In the genomic region with DNA sequence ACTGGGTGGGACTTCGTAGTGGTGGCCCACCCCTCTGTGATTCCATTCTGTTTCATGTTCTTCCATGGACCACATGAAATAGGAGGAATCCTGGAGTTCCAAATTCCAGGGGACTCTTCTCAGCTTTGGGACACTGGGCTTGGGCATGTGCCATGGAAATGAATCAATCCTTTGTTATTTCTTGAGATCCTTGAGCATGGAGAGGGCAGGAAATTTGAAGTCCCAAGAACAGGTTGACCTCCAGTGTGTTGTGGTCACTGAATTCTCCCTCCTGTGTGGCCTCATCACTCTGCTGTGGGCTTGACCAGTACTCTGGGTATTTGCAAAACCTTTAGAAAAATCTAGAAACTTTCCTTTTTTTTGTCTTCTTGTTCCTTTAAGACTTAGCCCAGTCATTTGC, we compare ENCODE assay signal across 19 cellular contexts. TPM values are rescaled to one million over a fixed set of nuclear protein-coding genes. Genes with fewer than 3 reads are reported as not detected.
DNase-seq lines count a peak whose midpoint lies in the region; ATAC-seq, FAIRE-seq and TF ChIP-seq lines count a peak whose summit lies in the region.
"Had no signal": no experiment of that assay in that cellular context is flagged by ENCODE, and none has a peak within 500 bp of the region (broad histone marks: within the 10 kb centered on the region; RNA-seq: fewer than 3 reads in every experiment).

No MANE protein-coding gene starts in this region.

- H3F3A ChIP-seq in PC-3 (ENCODE audit: low read length, unreplicated experiment): no peaks in the 10 kb centered on the region

- H3K4me1 Mint-ChIP-seq in activated T-cell treated with anti-CD3 and anti-CD28 coated beads, Interleukin-2, amount 50 U/mL, for 24 hours (ENCODE audit: low read depth): peaks cover 14% of the 10 kb centered on the region

- CTCF ChIA-PET in PC-3 (lab: Charles Lee) (no interaction called here), H1 (lab: Charles Lee; ENCODE audit: partially characterized antibody) (interaction anchor here (1.9 to 7.6 kb wide), 3 partner anchors 11 to 157 kb away, joined by 7 to 69 read pairs (median 50); no protein-coding TSS in a partner anchor)

- H3K4me3 Mint-ChIP-seq in activated T-cell treated with anti-CD3 and anti-CD28 coated beads, Interleukin-2, amount 50 U/mL, for 24 hours: no peak overlapping the region

- peak overlapping the region; percentile 60 for H3K27ac Mint-ChIP-seq in activated T-cell treated with anti-CD3 and anti-CD28 coated beads, Interleukin-2, amount 50 U/mL, for 24 hours

- no peak overlapping the region for H3K9ac ChIP-seq in PC-3 (ENCODE audit: low read length)
- H3K9ac ChIP-seq in H1 (replicated peaks in 1 of 4; ENCODE audit: extremely low read depth in 1 of 4, low read depth in 3 of 4, low read length in 3 of 4): no peak overlapping the region

- TF ChIP-seq CTCF in PC-3 (conservative IDR thresholded peaks at IDR 0.05; ENCODE audit: low read depth, low read length) (no peak), H1 (IDR thresholded peaks at IDR 0.05; ENCODE audit: control extremely low read depth in 1 of 3, insufficient read depth in 1 of 3, low read depth in 1 of 3, low read length in 3 of 3) (no peak), testis (IDR thresholded peaks at IDR 0.05) (no peak), foreskin keratinocyte (conservative IDR thresholded peaks at IDR 0.05) (no peak)

- no peak overlapping the region for H4K91ac ChIP-seq in H1 (replicated peaks; ENCODE audit: insufficient read length, low read length)

- H3K18ac ChIP-seq in H1 (ENCODE audit: extremely low read depth, low read length): no peak overlapping the region

- H3K56ac ChIP-seq in H1 (replicated peaks; ENCODE audit: insufficient read length, low read depth, low read length): no peak overlapping the region

- no peak overlapping the region for H3K27ac ChIP-seq in PC-3 (ENCODE audit: low read length)
- no peak overlapping the region for H3K27ac ChIP-seq in H1 (ENCODE audit: low read depth, low read length)
- peak overlapping the region; percentile 4 to 31 for H3K27ac ChIP-seq in testis
- no peak overlapping the region for H3K27ac ChIP-seq in foreskin keratinocyte
- H3K27ac ChIP-seq: PC-9 had no signal

- intact Hi-C loops in PC-3 (cut with micrococcal nuclease): loop anchor here (10.0 kb wide), 1 partner anchor 389 kb away; no protein-coding TSS in a partner anchor
- intact Hi-C loops in testis (cut with DNase I; ENCODE audit: low total_unique reads): loop anchor here (5.0 kb wide), 1 partner anchor 157 kb away; no protein-coding TSS in a partner anchor

- no peak overlapping the region for H2BK120ac ChIP-seq in H1 (replicated peaks; ENCODE audit: low read depth, low read length)

- BruUV-seq in PC-3 (replicated peaks; lab: Mats Ljungman, UMichigan): no TSS peak

- H2BK20ac ChIP-seq in H1 (ENCODE audit: low read length): no peak overlapping the region

- H3K9me3 ChIP-seq in PC-3 (ENCODE audit: low read length) (no peaks in the 10 kb centered on the region), H1 (ENCODE audit: insufficient read depth in 2 of 2, low read depth in 1 of 2, low read length in 1 of 2) (no peaks in the 10 kb centered on the region), testis (no peaks in the 10 kb centered on the region)
- H3K9me3 ChIP-seq: BE2C had no signal

- H3K4me1 ChIP-seq in PC-3 (ENCODE audit: insufficient read depth, low read length) (peaks cover 17% of the 10 kb centered on the region), H1 (replicated peaks in 1 of 4; ENCODE audit: control insufficient read depth in 3 of 4, insufficient read depth in 4 of 4, low read length in 3 of 4) (peaks cover 8 to 19% (median 14%) of the 10 kb centered on the region in 4 experiments), testis (peaks cover 21% of the 10 kb centered on the region), foreskin keratinocyte (no peaks in the 10 kb centered on the region)

- TF ChIP-seq POLR2A in H1 (IDR thresholded peaks at IDR 0.05; ENCODE audit: control extremely low read depth in 1 of 2, low read depth in 2 of 2, low read length in 2 of 2): no peak
- TF ChIP-seq POLR2A in testis (IDR thresholded peaks at IDR 0.05): no peak

- no peaks in the 10 kb centered on the region for H3K23me2 ChIP-seq in H1 (ENCODE audit: low read depth, low read length)

- 100% methylated on average over 1 of the region's 1 CpG; no CpG with 5 or more reads in 1 of the 2 experiments for WGBS in H1 (ENCODE audit: extremely low coverage in 1 of 2, insufficient coverage in 1 of 2, insufficient read length in 1 of 2, insufficient replicate concordance in 2 of 2, low coverage in 1 of 2, low lambda C conversion rate in 2 of 2, missing lambda C conversion rate in 1 of 2), 2 experiments
- 74 to 86% methylated on average over 1 of the region's 1 CpG for WGBS in testis, 2 donors

- H2BK12ac ChIP-seq in H1 (ENCODE audit: low read depth, low read length): no peak overlapping the region

- H4K5ac ChIP-seq in H1 (ENCODE audit: insufficient read length, low read depth, low read length): no peak overlapping the region

- H3K79me2 ChIP-seq in PC-3 (ENCODE audit: low read length) (no peaks in the 10 kb centered on the region), H1 (ENCODE audit: control insufficient read depth in 1 of 2, insufficient read depth in 2 of 2, low read length in 2 of 2) (no peaks in the 10 kb centered on the region)

- TF ChIP-seq EP300 in H1 (IDR thresholded peaks at IDR 0.05; ENCODE audit: borderline replicate concordance in 1 of 2, low read depth in 2 of 2, low read length in 2 of 2): no peak

- H3K27me3 Mint-ChIP-seq in activated T-cell treated with anti-CD3 and anti-CD28 coated beads, Interleukin-2, amount 50 U/mL, for 24 hours: no peaks in the 10 kb centered on the region
- H3K27me3 Mint-ChIP-seq: CD4-positive, CD25-positive, alpha-beta regulatory T cell had no signal

- H3K79me1 ChIP-seq in H1 (ENCODE audit: low read depth, low read length): 0 out of 2 replicates have a peak, but pooled peaks cover 2% of the 10 kb centered on the region

- H2BK5ac ChIP-seq in H1 (ENCODE audit: low read depth, low read length): peak overlapping the region; percentile 26; the same call in 1 of the 2 replicates

- H3K9me3 Mint-ChIP-seq in activated T-cell treated with anti-CD3 and anti-CD28 coated beads, Interleukin-2, amount 50 U/mL, for 24 hours: no peaks in the 10 kb centered on the region
- H3K9me3 Mint-ChIP-seq: CD4-positive, CD25-positive, alpha-beta regulatory T cell had no signal

- no peak overlapping the region for H3K23ac ChIP-seq in H1 (ENCODE audit: insufficient read length)

- no peak overlapping the region for H3K4me2 ChIP-seq in PC-3 (ENCODE audit: low read length)
- no peak overlapping the region for H3K4me2 ChIP-seq in H1 (ENCODE audit: insufficient read depth in 1 of 2, low read depth in 2 of 2, low read length in 2 of 2)
- H3K4me2 ChIP-seq: PC-9 had no signal

- H3K4me3 ChIP-seq in PC-3 (ENCODE audit: low read length) (no peak overlapping the region), H1 (ENCODE audit: extremely low read depth in 1 of 4, insufficient read depth in 2 of 4, low read depth in 3 of 4, low read length in 4 of 4) (no peak overlapping the region), testis (no peak overlapping the region)
- H3K4me3 ChIP-seq: K562, PC-9 had no signal

- no peak for DNase-seq in activated T-cell treated with anti-CD3 and anti-CD28 coated beads, Interleukin-2, amount 50 U/mL, for 24 hours
- DNase-seq in activated T-cell treated with anti-CD3 and anti-CD28 coated beads, Interleukin-2, amount 50 U/mL, for 1 hour: no peak
- DNase-seq in PC-3 (peak; percentile 31), H1 (ENCODE audit: low read depth in 1 of 2, low spot score in 2 of 2) (no peak), testis (no peak), NOMO-1 treated with dmso at 0.1 percent for 144 hours (lab: John Stamatoyannopoulos, UW; ENCODE audit: unreplicated experiment) (no peak), foreskin keratinocyte (no peak)
- DNase-seq: 8988T; BE2C; CD4-positive, CD25-positive, alpha-beta regulatory T cell; COR-L47; GF-D8; NCI-H1417 treated with DMSO at 0.1 percent for 48 hours; NCI-H1930; NCI-H226; NCI-H524; PC-9 had no signal

- H3K36me3 ChIP-seq in PC-3 (ENCODE audit: low read depth, low read length) (peaks cover 44% of the 10 kb centered on the region), H1 (ENCODE audit: control insufficient read depth in 2 of 4, insufficient read depth in 4 of 4, low read length in 3 of 4) (peaks cover 8 to 36% (median 17%) of the 10 kb centered on the region in 4 experiments), testis (ENCODE audit: low read depth, missing control alignments) (no peaks in the 10 kb centered on the region)

- H2AK5ac ChIP-seq in H1 (ENCODE audit: low read depth, low read length): no peak overlapping the region

- H4K20me1 ChIP-seq in PC-3 (ENCODE audit: low read length): no peaks in the 10 kb centered on the region
- peaks cover 0 to 3% of the 10 kb centered on the region in 2 experiments for H4K20me1 ChIP-seq in H1 (replicated peaks in 1 of 2; ENCODE audit: control insufficient read depth in 1 of 2, insufficient read depth in 2 of 2, low read length in 2 of 2)

- H3K4ac ChIP-seq in H1 (replicated peaks; ENCODE audit: insufficient read length, low read depth, low read length): no peak overlapping the region

- no peak for FAIRE-seq in H1 (lab: Jason Lieb, UNC)
- FAIRE-seq: K562 had no signal

- H3K27me3 ChIP-seq in PC-3 (ENCODE audit: low read length) (no peaks in the 10 kb centered on the region), H1 (replicated peaks in 1 of 4; ENCODE audit: control insufficient read depth in 3 of 4, extremely low read depth in 1 of 4, insufficient read depth in 3 of 4, low read length in 3 of 4) (no peaks in the 10 kb centered on the region), testis (no peaks in the 10 kb centered on the region), foreskin keratinocyte (no peaks in the 10 kb centered on the region)
- H3K27me3 ChIP-seq: BE2C had no signal

- H2AFZ ChIP-seq in PC-3 (ENCODE audit: low read length) (no peak overlapping the region), H1 (ENCODE audit: low read length) (no peak overlapping the region)
- H2AFZ ChIP-seq: PC-9 had no signal

- no peak for TF ChIP-seq RAD21 in H1 (IDR thresholded peaks at IDR 0.05 in 1 of 2, conservative IDR thresholded peaks at IDR 0.05 in 1 of 2; ENCODE audit: low read depth in 2 of 2, low read length in 2 of 2)

- H3K36me3 Mint-ChIP-seq in activated T-cell treated with anti-CD3 and anti-CD28 coated beads, Interleukin-2, amount 50 U/mL, for 24 hours (ENCODE audit: low read depth): peaks cover 92% of the 10 kb centered on the region

- no peak overlapping the region for H3K14ac ChIP-seq in H1 (ENCODE audit: insufficient read length)

- POLR2A ChIA-PET in PC-3 (lab: Charles Lee; ENCODE audit: unreplicated experiment): no interaction called here
- POLR2A ChIA-PET in H1 (lab: Charles Lee; ENCODE audit: partially characterized antibody): no interaction called here

- H3K9me2 ChIP-seq in PC-3 (replicated peaks; ENCODE audit: low read length): no peaks in the 10 kb centered on the region

- ATAC-seq in PC-3 (no peak), foreskin keratinocyte (no peak), HG03095 (IDR thresholded peaks at IDR 0.05; ENCODE audit: unreplicated experiment) (no peak)
- ATAC-seq: K562 had no signal

- no peak overlapping the region for H4K8ac ChIP-seq in H1 (ENCODE audit: extremely low read depth, insufficient read depth, low read length)

- no peak overlapping the region for H2BK15ac ChIP-seq in H1 (ENCODE audit: low read length)

RNA-seq across cellular contexts. Expression of a gene that starts 22.7 kb away (rescaled TPM):
- total RNA-seq in PC-3 (2014; rRNA removed) (0.40 TPM in 1 of 2 replicates, not detected in the other), testis (under 1 TPM; 0.74 to 0.87 TPM), foreskin keratinocyte (not detected in 2 replicates)
- not detected in 2 replicates for total RNA-seq in H1 (2021; fragmentation: NEBNext Ultra II Directional; extraction: Animal tissue kit (Norgen Biotek cat#: 25700))
- polyA plus RNA-seq in H1 (2011; rRNA removed) (0.06 TPM in 1 of 2 replicates, not detected in the other), testis (ENCODE audit: insufficient read depth, low read depth, low replicate concordance) (0.91 TPM), foreskin keratinocyte (0.03 TPM in 1 of 2 replicates, not detected in the other)
- polyA plus RNA-seq in H1 (2011; cell fraction: cytosol; rRNA removed): 0.06 TPM
- polyA plus RNA-seq in H1 (2011; cell fraction: nucleus; rRNA removed): 0.06 TPM
- 0.13 to 0.33 TPM (median 0.20 TPM) in 4 replicates for polyA plus RNA-seq in H1 (2012, experiment 1 of 2)
- not detected for polyA plus RNA-seq in H1 (2012, experiment 2 of 2)
- 0.04 TPM for polyA plus RNA-seq in H1 (2013, experiment 1 of 2)
- polyA plus RNA-seq in H1 (2013, experiment 2 of 2): 0.04 TPM
- polyA minus RNA-seq in H1 (2011; rRNA and poly(A)+ RNA removed): not detected in 2 replicates
- not detected for polyA minus RNA-seq in H1 (2011; cell fraction: cytosol; rRNA and poly(A)+ RNA removed)
- polyA minus RNA-seq in H1 (2011; cell fraction: nucleus; rRNA and poly(A)+ RNA removed): not detected
- total RNA-seq: CD4-positive, CD25-positive, alpha-beta regulatory T cell; K562; PC-9 had no signal
- polyA plus RNA-seq: K562 had no signal

RNA-seq across cellular contexts. Expression of a gene that starts 57.2 kb away (rescaled TPM):
- total RNA-seq in PC-3 (2014; rRNA removed) (186 and 212 TPM in 2 replicates), testis (10 to 100 TPM; 35.3 to 37.5 TPM), foreskin keratinocyte (7.3 and 8.9 TPM in 2 replicates)
- total RNA-seq in H1 (2021; fragmentation: NEBNext Ultra II Directional; extraction: Animal tissue kit (Norgen Biotek cat#: 25700)): 9.7 and 11.6 TPM in 2 replicates
- polyA plus RNA-seq in H1 (2011; rRNA removed) (20.0 and 20.9 TPM in 2 replicates), testis (ENCODE audit: insufficient read depth, low read depth, low replicate concordance) (29.7 TPM), foreskin keratinocyte (8.6 and 10.7 TPM in 2 replicates)
- 23.6 TPM for polyA plus RNA-seq in H1 (2011; cell fraction: cytosol; rRNA removed)
- polyA plus RNA-seq in H1 (2011; cell fraction: nucleus; rRNA removed): 19.6 TPM
- 11.9 to 16.4 TPM (median 13.9 TPM) in 4 replicates for polyA plus RNA-seq in H1 (2012, experiment 1 of 2)
- polyA plus RNA-seq in H1 (2012, experiment 2 of 2): 13.3 TPM
- 6.6 TPM for polyA plus RNA-seq in H1 (2013, experiment 1 of 2)
- 8.5 TPM for polyA plus RNA-seq in H1 (2013, experiment 2 of 2)
- polyA minus RNA-seq in H1 (2011; rRNA and poly(A)+ RNA removed): 13.7 and 25.4 TPM in 2 replicates
- polyA minus RNA-seq in H1 (2011; cell fraction: cytosol; rRNA and poly(A)+ RNA removed): 9.3 TPM
- polyA minus RNA-seq in H1 (2011; cell fraction: nucleus; rRNA and poly(A)+ RNA removed): 8.1 TPM

Comparison
In these comparisons a context has a peak if more than half of its experiments do, and no peak if none do; other contexts are left out.
1. H3K27ac ChIP-seq: peak in testis (2 of 2); none in PC-3 (single experiment), H1 (single experiment) and foreskin keratinocyte (single experiment).